In genomic region chr6:54291738-54292137, GRCh38 we compare ENCODE assay signal across 10 cellular contexts. TPM values are rescaled to one million over a fixed set of nuclear protein-coding genes. Genes with fewer than 3 reads are reported as not detected.
DNase-seq lines count a peak whose midpoint lies in the region; ATAC-seq, FAIRE-seq and TF ChIP-seq lines count a peak whose summit lies in the region.
"Had no signal": no experiment of that assay in that cellular context is flagged by ENCODE, and none has a peak within 500 bp of the region (broad histone marks: within the 10 kb centered on the region; RNA-seq: fewer than 3 reads in every experiment).

No MANE protein-coding gene starts in this region.

- no peak for TF ChIP-seq EP300 in GM12878 (IDR thresholded peaks at IDR 0.05; ENCODE audit: borderline replicate concordance in 1 of 2, control insufficient read depth in 1 of 2, low read depth in 2 of 2, low read length in 2 of 2)

- H3K36me3 ChIP-seq in BJ (ENCODE audit: control insufficient read depth, insufficient read depth, low read length) = no peaks in the 10 kb centered on the region
- H3K36me3 ChIP-seq in GM12878 (ENCODE audit: control insufficient read depth in 2 of 2, insufficient read depth in 2 of 2, low read length in 1 of 2) = no peaks in the 10 kb centered on the region
- no peaks in the 10 kb centered on the region for H3K36me3 ChIP-seq in esophagus squamous epithelium

- no peak overlapping the region for H2AFZ ChIP-seq in GM12878 (ENCODE audit: control insufficient read depth, low read depth, low read length)

- H3K4me1 ChIP-seq in GM12878 (ENCODE audit: control insufficient read depth, insufficient read depth, low read length) = no peaks in the 10 kb centered on the region
- no peaks in the 10 kb centered on the region for H3K4me1 ChIP-seq in esophagus squamous epithelium

- RAD21 ChIA-PET in GM12878 (lab: Charles Lee; ENCODE audit: unreplicated experiment) = no interaction called here

- H3K4me3 ChIP-seq in BJ (ENCODE audit: low read depth, low read length) = no peak overlapping the region
- no peak overlapping the region for H3K4me3 ChIP-seq in GM12878
- no peak overlapping the region for H3K4me3 ChIP-seq in esophagus squamous epithelium

- TF ChIP-seq CTCF in BJ (IDR thresholded peaks at IDR 0.05; ENCODE audit: insufficient read depth, low read depth, low read length) (no peak), GM12878 (IDR thresholded peaks at IDR 0.05 in 2 of 3, conservative IDR thresholded peaks at IDR 0.05 in 1 of 3; ENCODE audit: control insufficient read depth in 2 of 3, extremely low read depth in 1 of 3, insufficient read depth in 1 of 3, low read depth in 3 of 3, low read length in 3 of 3) (no peak), esophagus squamous epithelium (IDR thresholded peaks at IDR 0.05) (no peak)

- TF ChIP-seq RAD21 in GM12878 (IDR thresholded peaks at IDR 0.05; ENCODE audit: insufficient read depth, low read depth, low read length) = no peak

- CTCF ChIA-PET in BJ (lab: Yijun Ruan, JAX) = no interaction called here
- CTCF ChIA-PET in GM12878 (lab: Yijun Ruan, JAX) = no interaction called here

- in situ Hi-C loops in GM12878 (cut with MboI) = no loop called here

- no peaks in the 10 kb centered on the region; the same call in 2 of the 3 replicates for H3K9me3 ChIP-seq in GM12878 (replicated peaks; ENCODE audit: control insufficient read depth, insufficient read depth, low read length)
- no peaks in the 10 kb centered on the region for H3K9me3 ChIP-seq in esophagus squamous epithelium

- POLR2A ChIA-PET in BJ (lab: Charles Lee) (no interaction called here), GM12878 (lab: Charles Lee) (interaction anchor here (0.6 kb wide), 1 partner anchor 375 kb away, joined by 3 read pairs; no protein-coding TSS in a partner anchor)

- SMC1A ChIA-PET in GM12878 (lab: Charles Lee; ENCODE audit: uncharacterized antibody, unreplicated experiment) = interaction anchor here (1.1 kb wide), 1 partner anchor 47 kb away, joined by 5 read pairs; no protein-coding TSS in a partner anchor

- no peak overlapping the region for H3K27ac ChIP-seq in GM12878 (ENCODE audit: control insufficient read depth, insufficient read depth)
- H3K27ac ChIP-seq in esophagus squamous epithelium = no peak overlapping the region

- no peaks in the 10 kb centered on the region for H4K20me1 ChIP-seq in GM12878 (ENCODE audit: control insufficient read depth, insufficient read depth)

- ATAC-seq in GM19438 (IDR thresholded peaks at IDR 0.05; ENCODE audit: low read depth, unreplicated experiment) (peak; percentile 68), HG03103 (IDR thresholded peaks at IDR 0.05; ENCODE audit: low read depth, unreplicated experiment) (peak; percentile 51), GM12878 (peak; percentile 89)

- DNase-seq in BJ (ENCODE audit: low read depth) (peak; percentile 59), GM12878 (ENCODE audit: low read depth, low spot score) (peak; percentile 25), Kasumi-1 (lab: John Stamatoyannopoulos, UW) (no peak), HTR-8/SVneo (ENCODE audit: insufficient read length, low spot score) (no peak), esophagus squamous epithelium (lab: John Stamatoyannopoulos, UW) (no peak), NK-92 (lab: John Stamatoyannopoulos, UW; ENCODE audit: unreplicated experiment) (no peak)
- DNase-seq: NCI-H2029 treated with DMSO at 0.1 percent for 48 hours; stimulated activated CD4-positive, alpha-beta T cell treated with anti-CD3 and anti-CD28 coated beads, Interleukin-4, amount 100 ng/mL, for 1 hour had no signal

- no peak for FAIRE-seq in GM12878 (lab: Jason Lieb, UNC)
- no peak for FAIRE-seq in HTR-8/SVneo (lab: Jason Lieb, UNC)

- H3K27me3 ChIP-seq in BJ (ENCODE audit: control insufficient read depth, insufficient read depth, low read length) (no peaks in the 10 kb centered on the region), GM12878 (replicated peaks in 1 of 2; ENCODE audit: control insufficient read depth in 2 of 2, insufficient read depth in 2 of 2, low read length in 1 of 2) (no peaks in the 10 kb centered on the region), esophagus squamous epithelium (no peaks in the 10 kb centered on the region)

- no peaks in the 10 kb centered on the region for H3K79me2 ChIP-seq in GM12878 (ENCODE audit: control insufficient read depth, insufficient read depth, low read length)

- intact Hi-C loops in GM12878 (cut with micrococcal nuclease; ENCODE audit: unreplicated experiment) = no loop called here
- intact Hi-C loops in esophagus squamous epithelium (cut with DNase I) = no loop called here

- WGBS in GM12878 (ENCODE audit: insufficient coverage, insufficient replicate concordance, low lambda C conversion rate, missing lambda C conversion rate) = 34% methylated on average over 2 of the region's 2 CpGs
- 36 to 44% methylated on average over 2 of the region's 2 CpGs for WGBS in esophagus squamous epithelium, 2 donors

- BruUV-seq in GM12878 (replicated peaks; lab: Mats Ljungman, UMichigan) = no TSS peak

- TF ChIP-seq POLR2A in GM12878 (IDR thresholded peaks at IDR 0.05; ENCODE audit: low read depth, low read length) (no peak), esophagus squamous epithelium (IDR thresholded peaks at IDR 0.05) (no peak)

- 0 out of 2 replicates have a peak overlapping the region, but pooled peaks have one; percentile 17 for H3K4me2 ChIP-seq in GM12878 (ENCODE audit: control insufficient read depth, insufficient read depth)

- H3K9ac ChIP-seq in GM12878 (ENCODE audit: control insufficient read depth, insufficient read depth, low read length) = no peak overlapping the region

TF ChIP-seq in GM12878, 131 proteins besides CTCF, POLR2A, EP300 and RAD21 (continues in another document):
- TF ChIP-seq CBX3 (IDR thresholded peaks at IDR 0.05; ENCODE audit: borderline replicate concordance, low read depth) = no peak
- TF ChIP-seq EGR1 (IDR thresholded peaks at IDR 0.05; ENCODE audit: borderline replicate concordance in 1 of 2, low read depth in 2 of 2, low read length in 2 of 2) = no peak
- TF ChIP-seq NRF1 (conservative IDR thresholded peaks at IDR 0.05; ENCODE audit: low read depth, low read length) = no peak
- no peak for TF ChIP-seq PML (IDR thresholded peaks at IDR 0.05; ENCODE audit: low read length)
- no peak for TF ChIP-seq KAT2A (conservative IDR thresholded peaks at IDR 0.05; ENCODE audit: control insufficient read depth, low read depth, low read length)
- no peak for TF ChIP-seq USF1 (IDR thresholded peaks at IDR 0.05; ENCODE audit: borderline replicate concordance, extremely low read length, insufficient read depth, low read depth, low read length)
- no peak for TF ChIP-seq SMAD5 (IDR thresholded peaks at IDR 0.05; ENCODE audit: low read depth)
- TF ChIP-seq DPF2 (IDR thresholded peaks at IDR 0.05) = peak; percentile 25; the same call in 1 of the 2 replicates
- TF ChIP-seq NR2C1 (IDR thresholded peaks at IDR 0.05) = no peak
- TF ChIP-seq IKZF1 (conservative IDR thresholded peaks at IDR 0.05) = 0 out of 2 replicates have a peak, but pooled peaks have one; percentile 15
- no peak for TF ChIP-seq BACH1 (IDR thresholded peaks at IDR 0.05; ENCODE audit: borderline replicate concordance)
- no peak for TF ChIP-seq ETV6 (conservative IDR thresholded peaks at IDR 0.05 in 1 of 2, IDR thresholded peaks at IDR 0.05 in 1 of 2; ENCODE audit: borderline replicate concordance in 1 of 2, low read depth in 1 of 2)
- no peak for TF ChIP-seq E4F1 (IDR thresholded peaks at IDR 0.05; ENCODE audit: borderline replicate concordance, partially characterized antibody)

RNA-seq across cellular contexts. Expression of gene TINAG, which starts 16.5 kb away (rescaled TPM):
- not detected in 2 replicates for polyA plus RNA-seq in BJ (2011; rRNA removed)
- polyA minus RNA-seq in BJ (2011; rRNA and poly(A)+ RNA removed) = not detected in 2 replicates
- total RNA-seq in GM12878 (2013; cell fraction: nucleolus; rRNA removed) = not detected in 2 replicates
- total RNA-seq in GM12878 (2014; rRNA removed) = 0.38 and 2.0 TPM in 2 replicates
- total RNA-seq in GM12878 (2014; rRNA removed; fragmentation: Illumina TruSeq; extraction: Trizol) = 0.81 and 1.4 TPM in 2 replicates
- total RNA-seq in GM12878 (2021) = 0.51 and 0.64 TPM in 2 replicates
- polyA plus RNA-seq in GM12878 (2011; ENCODE audit: low read depth) = 0.21 TPM
- 7.7 and 9.4 TPM in 2 replicates for polyA plus RNA-seq in GM12878 (2011; rRNA removed)
- 3.1 and 3.3 TPM in 2 replicates for polyA plus RNA-seq in GM12878 (2011; cell fraction: cytosol; rRNA removed)
- polyA plus RNA-seq in GM12878 (2011; cell fraction: nucleus; rRNA removed) = 5.1 and 5.2 TPM in 2 replicates
- polyA plus RNA-seq in GM12878 (2012) = 0.08 TPM in 1 of 2 replicates, not detected in the other
- polyA plus RNA-seq in GM12878 (2014; fragmentation: Illumina TruSeq; extraction: Trizol) = 1.0 TPM in 1 of 2 replicates, not detected in the other
- 1 to 10 TPM; 4.1 to 4.4 TPM for polyA plus RNA-seq in GM12878 (2014; fragmentation: Nextera tagmentation; extraction: Ambion mirVana)
- 0.86 and 1.1 TPM in 2 replicates for polyA plus RNA-seq in GM12878 (2014; rRNA removed)
- under 1 TPM; 0.26 to 0.28 TPM for polyA plus RNA-seq in GM12878 (2016; fragmentation: Nextera tagmentation; extraction: Ambion mirVana)
- 4.3 and 8.5 TPM in 2 replicates for polyA minus RNA-seq in GM12878 (2011; rRNA and poly(A)+ RNA removed)
- 1.9 TPM in 1 of 2 replicates, not detected in the other for polyA minus RNA-seq in GM12878 (2011; cell fraction: cytosol; rRNA and poly(A)+ RNA removed)
- polyA minus RNA-seq in GM12878 (2011; cell fraction: nucleus; rRNA and poly(A)+ RNA removed) = 5.0 and 5.4 TPM in 2 replicates
- total RNA-seq in esophagus squamous epithelium = not detected

Comparison
In these comparisons a context has a peak if more than half of its experiments do, and no peak if none do; other contexts are left out.
1. DNase-seq: peak in BJ (single experiment) and GM12878 (single experiment); none in Kasumi-1 (0 of 2), HTR-8/SVneo (single experiment), esophagus squamous epithelium (single experiment) and NK-92 (single experiment).
2. Peak in every context shown above with its lines, with median percentiles within 50 percentile points of each other: ATAC-seq.